Comparison of ENCODE assay signal across 24 cellular contexts in the genomic region with DNA sequence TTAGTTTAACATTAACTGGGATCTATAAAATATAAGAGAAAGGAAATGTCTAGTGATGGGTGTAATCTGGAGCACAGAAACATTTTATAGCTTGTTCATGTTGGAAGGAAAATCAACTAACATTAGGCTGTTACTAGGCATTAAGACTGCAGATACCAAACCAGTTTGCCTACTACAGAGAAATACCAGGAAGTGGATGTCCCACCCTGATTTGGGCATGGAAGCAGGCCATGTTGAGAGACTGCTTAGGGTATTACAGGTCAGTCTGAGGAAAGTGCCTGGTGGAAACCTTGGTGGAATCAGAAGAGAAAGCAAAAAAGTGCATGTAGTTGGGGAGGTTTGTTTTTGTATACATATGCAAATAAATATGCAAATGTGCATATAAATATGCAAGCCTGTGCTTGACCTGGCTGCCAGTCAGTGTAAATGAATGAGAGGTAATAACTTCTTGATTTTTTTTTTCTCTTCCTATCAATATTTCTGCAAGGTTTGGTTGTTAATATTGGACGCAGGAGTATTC. TPM values are rescaled to one million over a fixed set of nuclear protein-coding genes. Genes with fewer than 3 reads are reported as not detected.
A peak's percentile ranks its signal among the peaks of the same experiment; 100 is the strongest.
DNase-seq lines count a peak whose midpoint lies in the region; ATAC-seq and TF ChIP-seq lines count a peak whose summit lies in the region.
"Had no signal": no experiment of that assay in that cellular context is flagged by ENCODE, and none has a peak within 500 bp of the region (broad histone marks: within the 10 kb centered on the region; RNA-seq: fewer than 3 reads in every experiment).

No MANE protein-coding gene starts in this region.

- peak overlapping the region; percentile 22 for H3K27ac Mint-ChIP-seq in Calu3 (ENCODE audit: unreplicated experiment)

- H3K4me1 ChIP-seq in colonic mucosa (no peaks in the 10 kb centered on the region), lung (ENCODE audit: control insufficient read depth in 2 of 2, insufficient read depth in 2 of 2, low read length in 2 of 2) (no peaks in the 10 kb centered on the region)
- H3K4me1 ChIP-seq: A549, adrenal gland, gastrocnemius medialis had no signal

- peak overlapping the region in 1 of 2 donors; percentile 21 for H3K9ac ChIP-seq in colonic mucosa (ENCODE audit: low read depth in 2 of 2, low read length in 2 of 2)
- H3K9ac ChIP-seq: SK-N-SH had no signal

- H3K27ac ChIP-seq in colonic mucosa (peak overlapping the region; percentile 28), lung (ENCODE audit: low read depth in 1 of 2, low read length in 1 of 2) (no peak overlapping the region)
- H3K27ac ChIP-seq: A549, adrenal gland, brain microvascular endothelial cell, esophagus squamous epithelium, gastrocnemius medialis had no signal

- H3K27me3 Mint-ChIP-seq in Calu3 (ENCODE audit: unreplicated experiment): no peaks in the 10 kb centered on the region

- 88 to 95% methylated on average over 1 of the region's 1 CpG for WGBS in lung, 2 donors

- TF ChIP-seq CTCF in Calu3 (IDR thresholded peaks at IDR 0.05; ENCODE audit: unreplicated experiment) (no peak), colonic mucosa (IDR thresholded peaks at IDR 0.05) (no peak), lung (IDR thresholded peaks at IDR 0.05; ENCODE audit: control extremely low read depth, extremely low read depth) (no peak)

- no peaks in the 10 kb centered on the region for H3K9me3 Mint-ChIP-seq in Calu3 (ENCODE audit: low read depth, unreplicated experiment)
- H3K9me3 Mint-ChIP-seq: activated T-cell treated with anti-CD3 and anti-CD28 coated beads, Interleukin-2, amount 50 U/mL, for 4 hours had no signal

- H3K9me3 ChIP-seq in colonic mucosa (no peaks in the 10 kb centered on the region), lung (ENCODE audit: control insufficient read depth in 2 of 2, insufficient read depth in 1 of 2, low read length in 1 of 2) (no peaks in the 10 kb centered on the region)
- H3K9me3 ChIP-seq: A549, esophagus squamous epithelium, gastrocnemius medialis, SK-N-SH had no signal

- H3K4me3 ChIP-seq in colonic mucosa (no peak overlapping the region), lung (no peak overlapping the region)
- H3K4me3 ChIP-seq: A549, adrenal gland, esophagus squamous epithelium, gastrocnemius medialis, K562 had no signal

- CTCF ChIA-PET in Calu3 (lab: Charles Lee): interaction anchor here (0.5 to 1.1 kb wide), 5 partner anchors 66 to 539 kb away, joined by 3 to 4 read pairs (median 3); no protein-coding TSS in a partner anchor

- no peaks in the 10 kb centered on the region for H3K36me3 ChIP-seq in colonic mucosa
- H3K36me3 ChIP-seq in lung (ENCODE audit: control insufficient read depth in 2 of 2, insufficient read depth in 2 of 2, low read length in 2 of 2): no peaks in the 10 kb centered on the region
- H3K36me3 ChIP-seq: adrenal gland, brain microvascular endothelial cell, esophagus squamous epithelium, gastrocnemius medialis had no signal

- H3K27me3 ChIP-seq in colonic mucosa (no peaks in the 10 kb centered on the region), lung (ENCODE audit: control insufficient read depth, insufficient read depth) (no peaks in the 10 kb centered on the region)
- H3K27me3 ChIP-seq: adrenal gland, brain microvascular endothelial cell, gastrocnemius medialis had no signal

- BruUV-seq in Calu3 (replicated peaks; lab: Mats Ljungman, UMichigan): no TSS peak

- peak; percentile 72 for DNase-seq in Calu3
- peak; percentile 43 for DNase-seq in LoVo (ENCODE audit: low spot score)
- peak; percentile 68 for DNase-seq in colonic mucosa
- DNase-seq in lung (ENCODE audit: low spot score): no peak
- no peak for DNase-seq in NCI-H524 treated with DMSO at 0.1 percent for 48 hours (lab: John Stamatoyannopoulos, UW)
- no peak for DNase-seq in hippocampal formation (lab: John Stamatoyannopoulos, UW)
- DNase-seq: activated CD4-positive, alpha-beta T cell treated with anti-CD3 and anti-CD28 coated beads for 48 hours; activated T-cell treated with anti-CD3 and anti-CD28 coated beads, Interleukin-2, amount 50 U/mL, for 4 hours; adrenal gland; brain microvascular endothelial cell; effector memory CD4-positive, alpha-beta T cell; esophagus squamous epithelium; gastrocnemius medialis; hypothalamus; kidney; MM.1S; NCI-H1436; NCI-H510A; SK-N-SH; T-helper 2 cell had no signal

- peaks cover 21% of the 10 kb centered on the region for H3K4me1 Mint-ChIP-seq in Calu3 (ENCODE audit: low read depth, unreplicated experiment)

- intact Hi-C loops in Calu3 (cut with micrococcal nuclease; ENCODE audit: unreplicated experiment): loop anchor here (5.0 kb wide), 2 partner anchors 161 to 536 kb away; a partner anchor contains a TSS
- intact Hi-C loops in colonic mucosa (cut with DNase I): loop anchor here (5.0 kb wide), 1 partner anchor 281 kb away; no protein-coding TSS in a partner anchor

- H3K36me3 Mint-ChIP-seq in Calu3 (ENCODE audit: insufficient read depth, unreplicated experiment): no peaks in the 10 kb centered on the region

- H3K4me3 Mint-ChIP-seq in Calu3 (ENCODE audit: low read depth, unreplicated experiment): no peak overlapping the region
- H3K4me3 Mint-ChIP-seq: activated T-cell treated with anti-CD3 and anti-CD28 coated beads, Interleukin-2, amount 50 U/mL, for 4 hours had no signal

- ATAC-seq in lung (ENCODE audit: insufficient read depth, low FRiP score) (peak; percentile 62), HG03378 (IDR thresholded peaks at IDR 0.05; ENCODE audit: unreplicated experiment) (no peak), GM21526 (IDR thresholded peaks at IDR 0.05; ENCODE audit: low FRiP score, unreplicated experiment) (no peak)
- ATAC-seq: A549; activated T-cell treated with anti-CD3 and anti-CD28 coated beads, Interleukin-2, amount 50 U/mL, for 4 hours; gastrocnemius medialis; K562 had no signal

RNA-seq across cellular contexts. Expression of a gene that starts 9.6 kb away (rescaled TPM):
- total RNA-seq in Calu3 (2022): 11.2 and 11.3 TPM in 2 replicates
- 10 to 100 TPM in 1 of 2 donors, 1 to 10 TPM in 1; 7.6 to 10.5 TPM for total RNA-seq in colonic mucosa
- 1 to 10 TPM; 6.7 to 7.0 TPM for total RNA-seq in lung
- polyA plus RNA-seq in lung: 1 to 10 TPM; 3.5 to 9.9 TPM

RNA-seq across cellular contexts. Expression of a gene that starts 43.4 kb away (rescaled TPM):
- 46.4 and 54.0 TPM in 2 replicates for total RNA-seq in Calu3 (2022)
- 10 to 100 TPM; 73.6 to 92.0 TPM for total RNA-seq in colonic mucosa
- 10 to 100 TPM; 20.6 to 43.9 TPM for total RNA-seq in lung
- 1 to 10 TPM; 3.6 to 8.4 TPM for polyA plus RNA-seq in lung

Comparison
In these comparisons a context has a peak if more than half of its experiments do, and no peak if none do; other contexts are left out.
1. DNase-seq: peak in Calu3 (single experiment), LoVo (single experiment) and colonic mucosa (single experiment); none in lung (single experiment), NCI-H524 treated with DMSO at 0.1 percent for 48 hours (single experiment) and hippocampal formation (0 of 2).